ENCODE assay signal across 8 cellular contexts in genomic region chr10:132563485-132564248, GRCh38. TPM values are rescaled to one million over a fixed set of nuclear protein-coding genes. Genes with fewer than 3 reads are reported as not detected.
DNase-seq lines count a peak whose midpoint lies in the region; ATAC-seq and TF ChIP-seq lines count a peak whose summit lies in the region.
"Had no signal": no experiment of that assay in that cellular context is flagged by ENCODE, and none has a peak within 500 bp of the region (broad histone marks: within the 10 kb centered on the region; RNA-seq: fewer than 3 reads in every experiment).

No MANE protein-coding gene starts in this region.

- CTCF ChIA-PET in CD8-positive, alpha-beta memory T cell (lab: Charles Lee) = no interaction called here

- no peaks in the 10 kb centered on the region for H3K27me3 Mint-ChIP-seq in type B pancreatic cell
- H3K27me3 Mint-ChIP-seq in CD8-positive, alpha-beta memory T cell = peaks cover 0 to 2% of the 10 kb centered on the region in 2 donors

- H3K9me3 Mint-ChIP-seq in type B pancreatic cell = no peaks in the 10 kb centered on the region
- H3K9me3 Mint-ChIP-seq in CD8-positive, alpha-beta memory T cell = no peaks in the 10 kb centered on the region

- in situ Hi-C loops in transverse colon (cut with MboI; ENCODE audit: low pct_ligation_motif_present in 1 of 4, low pct_unique_long_range_greater_than_20kb in 1 of 4, low sequenced_read_pairs in 3 of 4) = no loop called here

- H3K27ac ChIP-seq in transverse colon = no peak overlapping the region
- H3K27ac ChIP-seq in CD8-positive, alpha-beta memory T cell (ENCODE audit: low read depth, low read length) = no peak overlapping the region
- H3K27ac ChIP-seq: lower lobe of right lung had no signal

- POLR2A ChIA-PET in CD8-positive, alpha-beta memory T cell (lab: Charles Lee) = no interaction called here

- DNase-seq in NCI-H526 treated with DMSO at 0.1 percent for 48 hours (lab: John Stamatoyannopoulos, UW) (peak; percentile 33), transverse colon (peak; percentile 39), type B pancreatic cell (ENCODE audit: extremely low spot score, unreplicated experiment) (no peak)
- no peak for DNase-seq in CD8-positive, alpha-beta memory T cell
- DNase-seq: lower lobe of right lung had no signal

- H3K4me3 ChIP-seq in transverse colon = no peak overlapping the region
- no peak overlapping the region for H3K4me3 ChIP-seq in CD8-positive, alpha-beta memory T cell (ENCODE audit: low read length)
- H3K4me3 ChIP-seq: lower lobe of right lung had no signal

- intact Hi-C loops in transverse colon (cut with DNase I; ENCODE audit: low total_unique reads) = no loop called here

- no peaks in the 10 kb centered on the region for H3K36me3 ChIP-seq in transverse colon
- H3K36me3 ChIP-seq in CD8-positive, alpha-beta memory T cell (ENCODE audit: insufficient read depth, low read length) = no peaks in the 10 kb centered on the region
- H3K36me3 ChIP-seq: lower lobe of right lung had no signal

- no peak for TF ChIP-seq EP300 in transverse colon (IDR thresholded peaks at IDR 0.05; ENCODE audit: low read depth)

- TF ChIP-seq CTCF in transverse colon (IDR thresholded peaks at IDR 0.05) (no peak), type B pancreatic cell (conservative IDR thresholded peaks at IDR 0.05) (no peak)

- H3K4me1 ChIP-seq in transverse colon = peaks cover 5 to 20% (median 9%) of the 10 kb centered on the region in 4 donors
- H3K4me1 ChIP-seq in CD8-positive, alpha-beta memory T cell (ENCODE audit: insufficient read depth, low read length) = peaks cover 7% of the 10 kb centered on the region

- TF ChIP-seq POLR2A in transverse colon (IDR thresholded peaks at IDR 0.05) = no peak
- no peak for TF ChIP-seq POLR2A in GM18505 (IDR thresholded peaks at IDR 0.05; ENCODE audit: borderline replicate concordance, extremely low read depth, insufficient read depth, insufficient read length)

- no peaks in the 10 kb centered on the region for H3K9me3 ChIP-seq in transverse colon
- H3K9me3 ChIP-seq in CD8-positive, alpha-beta memory T cell (ENCODE audit: low read length) = no peaks in the 10 kb centered on the region
- H3K9me3 ChIP-seq: lower lobe of right lung had no signal

- H3K27me3 ChIP-seq in transverse colon = no peaks in the 10 kb centered on the region
- H3K27me3 ChIP-seq in CD8-positive, alpha-beta memory T cell (ENCODE audit: insufficient read depth, low read length, poor library complexity, severe bottlenecking) = no peaks in the 10 kb centered on the region

- no peak overlapping the region for H3K27ac Mint-ChIP-seq in type B pancreatic cell
- peak overlapping the region in 1 of 8 donors; percentile 96 for H3K27ac Mint-ChIP-seq in CD8-positive, alpha-beta memory T cell

- peaks cover 4% of the 10 kb centered on the region for H3K4me1 Mint-ChIP-seq in type B pancreatic cell (ENCODE audit: unreplicated experiment)
- peaks cover 16 to 39% (median 26%) of the 10 kb centered on the region in 3 donors for H3K4me1 Mint-ChIP-seq in CD8-positive, alpha-beta memory T cell

- no peaks in the 10 kb centered on the region for H3K36me3 Mint-ChIP-seq in type B pancreatic cell
- H3K36me3 Mint-ChIP-seq in CD8-positive, alpha-beta memory T cell = peaks cover 0 to 4% (median 0%) of the 10 kb centered on the region in 3 donors

- H3K4me3 Mint-ChIP-seq in type B pancreatic cell = no peak overlapping the region
- H3K4me3 Mint-ChIP-seq in CD8-positive, alpha-beta memory T cell = no peak overlapping the region

- ATAC-seq in GM19328 (IDR thresholded peaks at IDR 0.05; ENCODE audit: unreplicated experiment) = peak; percentile 71
- ATAC-seq in HG02884 (IDR thresholded peaks at IDR 0.05; ENCODE audit: unreplicated experiment) = peak; percentile 57
- ATAC-seq in GM18505 (IDR thresholded peaks at IDR 0.05; ENCODE audit: unreplicated experiment) = no peak

- WGBS in transverse colon (ENCODE audit: low coverage in 1 of 2), 2 donors = 75 to 84% methylated on average over 2 to 24 of the region's 24 CpGs

RNA-seq across cellular contexts. Expression of gene INPP5A, which starts 26.1 kb away (rescaled TPM):
- total RNA-seq in transverse colon = 10 to 100 TPM; 34.8 to 80.8 (median 52.8) TPM
- total RNA-seq in type B pancreatic cell (ENCODE audit: low replicate concordance) = 26.2 and 26.6 TPM in 2 replicates
- 1 to 10 TPM; 4.8 to 6.1 TPM for total RNA-seq in CD8-positive, alpha-beta memory T cell
- polyA plus RNA-seq in CD8-positive, alpha-beta memory T cell = 1.1 TPM

Comparison
In these comparisons a context has a peak if more than half of its experiments do, and no peak if none do; other contexts are left out.
1. DNase-seq: peak in NCI-H526 treated with DMSO at 0.1 percent for 48 hours (single experiment) and transverse colon (single experiment); none in type B pancreatic cell (single experiment) and CD8-positive, alpha-beta memory T cell (0 of 5).